Comparison of ENCODE assay signal across 9 cellular contexts in the genomic region with DNA sequence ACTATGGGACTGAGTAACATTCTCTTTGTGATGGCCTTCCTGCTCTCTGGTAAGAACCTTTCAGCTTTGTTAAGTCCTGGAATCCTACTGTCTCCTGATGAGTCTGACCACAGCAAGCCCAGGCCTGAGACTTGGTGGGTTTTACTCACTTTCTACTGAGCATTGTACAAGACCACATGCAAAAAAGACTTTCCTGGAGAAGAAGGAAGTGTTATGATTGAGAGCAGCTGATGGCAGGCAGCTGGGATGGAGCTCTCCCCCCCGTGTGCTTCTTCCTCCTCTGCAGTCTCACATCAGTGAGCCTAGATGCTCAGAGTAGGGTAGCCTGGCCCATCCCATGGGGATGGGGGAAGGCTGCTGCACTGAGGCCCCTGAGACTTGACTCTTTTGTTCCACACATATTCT. TPM values are rescaled to one million over a fixed set of nuclear protein-coding genes. Genes with fewer than 3 reads are reported as not detected.
DNase-seq lines count a peak whose midpoint lies in the region; ATAC-seq and TF ChIP-seq lines count a peak whose summit lies in the region.
"Had no signal": no experiment of that assay in that cellular context is flagged by ENCODE, and none has a peak within 500 bp of the region (broad histone marks: within the 10 kb centered on the region; RNA-seq: fewer than 3 reads in every experiment).

No MANE protein-coding gene starts in this region.

- peak; percentile 48 for ATAC-seq in GM18511 (IDR thresholded peaks at IDR 0.05; ENCODE audit: unreplicated experiment)
- peak; percentile 42 for ATAC-seq in GM21526 (IDR thresholded peaks at IDR 0.05; ENCODE audit: low FRiP score, unreplicated experiment)
- peak; percentile 40 for ATAC-seq in HG03469 (IDR thresholded peaks at IDR 0.05; ENCODE audit: unreplicated experiment)

- intact Hi-C loops in stomach (cut with DNase I; ENCODE audit: low total_unique reads): no loop called here

- no peaks in the 10 kb centered on the region for H3K36me3 ChIP-seq in stomach

- H3K27me3 ChIP-seq in stomach: no peaks in the 10 kb centered on the region

- no peaks in the 10 kb centered on the region for H3K9me3 ChIP-seq in stomach

- peaks cover 0 to 7% (median 0%) of the 10 kb centered on the region in 4 donors for H3K4me1 ChIP-seq in stomach

- no peak for TF ChIP-seq POLR2A in stomach (IDR thresholded peaks at IDR 0.05)

- no peak overlapping the region for H3K4me3 ChIP-seq in stomach

- H3K27ac ChIP-seq in stomach: no peak overlapping the region

- DNase-seq in germinal center (ENCODE audit: low spot score) (peak; percentile 70), stomach (no peak), NCI-H2196 treated with DMSO at 0.1 percent for 48 hours (lab: John Stamatoyannopoulos, UW; ENCODE audit: unreplicated experiment) (no peak), midbrain (lab: John Stamatoyannopoulos, UW) (no peak), DMS79 (lab: John Stamatoyannopoulos, UW) (no peak)
- DNase-seq: right cardiac atrium had no signal

- no peak for TF ChIP-seq CTCF in stomach (IDR thresholded peaks at IDR 0.05)

- 15 to 62% (median 41%) methylated on average over 1 of the region's 1 CpG for WGBS in stomach, 5 donors

- no peak for TF ChIP-seq EP300 in stomach (IDR thresholded peaks at IDR 0.05)

RNA-seq across cellular contexts. Expression of a gene that starts 36.4 kb away (rescaled TPM):
- total RNA-seq in stomach: 10 to 100 TPM in 1 of 5 donors, 1 to 10 TPM in 1, under 1 TPM in 2, not detected in 1; 0.29 to 16.9 (median 3.7) TPM
- 1 to 10 TPM; 1.2 to 3.4 (median 3.1) TPM for polyA plus RNA-seq in stomach
